23 cellular contexts compared by ENCODE assay signal in genomic region chr21:45280178-45280821, GRCh38. TPM values are rescaled to one million over a fixed set of nuclear protein-coding genes. Genes with fewer than 3 reads are reported as not detected.
DNase-seq lines count a peak whose midpoint lies in the region; ATAC-seq and TF ChIP-seq lines count a peak whose summit lies in the region.
"Had no signal": no experiment of that assay in that cellular context is flagged by ENCODE, and none has a peak within 500 bp of the region (broad histone marks: within the 10 kb centered on the region; RNA-seq: fewer than 3 reads in every experiment).

No MANE protein-coding gene starts in this region.

- DNase-seq in T-helper 2 cell treated with Interferon-gamma antibody and Interleukin-4, amounts not matched to agents 5 μg/mL and 100 μg/mL, for 36 hours (ENCODE audit: low spot score), result no peak
- no peak for DNase-seq in T-helper 2 cell
- DNase-seq in Daoy (ENCODE audit: low read depth), result peak; percentile 2
- DNase-seq in endothelial cell (ENCODE audit: low spot score), result no peak
- peak; percentile 78 for DNase-seq in osteocyte (ENCODE audit: extremely low spot score, unreplicated experiment)
- no peak for DNase-seq in DMS79 treated with DMSO at 0.1 percent for 48 hours (lab: John Stamatoyannopoulos, UW)
- DNase-seq in NCI-H1694 (lab: John Stamatoyannopoulos, UW), result no peak
- DNase-seq: activated CD4-positive, alpha-beta T cell treated with anti-CD3 and anti-CD28 coated beads, Interleukin-2, amount 50 U/mL, for 1 hour; activated naive CD4-positive, alpha-beta T cell treated with anti-CD3 and anti-CD28 coated beads, Interleukin-2, amount 50 U/mL, for 16 hours; erythroblast; midbrain; NCI-H1105 treated with DMSO at 0.1 percent for 48 hours; NCI-H2081 treated with DMSO at 0.1 percent for 48 hours; NCI-H82; RPMI8226; sigmoid colon; stimulated activated CD4-positive, alpha-beta T cell treated with anti-CD3 and anti-CD28 coated beads, Interleukin-15, amount 100 ng/mL, for 24 hours had no signal

- peak overlapping the region; percentile 34 for H3K27ac Mint-ChIP-seq in T-helper 2 cell treated with Interferon-gamma antibody and Interleukin-4, amounts not matched to agents 5 μg/mL and 100 μg/mL, for 36 hours
- H3K27ac Mint-ChIP-seq in endothelial cell (ENCODE audit: unreplicated experiment), result no peak overlapping the region
- no peak overlapping the region for H3K27ac Mint-ChIP-seq in osteocyte (ENCODE audit: unreplicated experiment)
- H3K27ac Mint-ChIP-seq: CD4-positive, alpha-beta T cell; T-helper 1 cell treated with Interleukin-12 subunit alpha and Interleukin-12 subunit beta and Interleukin-4 antibody, amounts not matched to agents 30 μg/mL and 1 μg/mL, for 36 hours had no signal

- no peak for ATAC-seq in HG03457 (IDR thresholded peaks at IDR 0.05; ENCODE audit: unreplicated experiment)
- ATAC-seq: left lung had no signal

- H3K27me3 Mint-ChIP-seq in T-helper 2 cell treated with Interferon-gamma antibody and Interleukin-4, amounts not matched to agents 5 μg/mL and 100 μg/mL, for 36 hours (ENCODE audit: low read depth), result no peaks in the 10 kb centered on the region
- peaks cover 8% of the 10 kb centered on the region for H3K27me3 Mint-ChIP-seq in endothelial cell (ENCODE audit: unreplicated experiment)
- no peaks in the 10 kb centered on the region for H3K27me3 Mint-ChIP-seq in osteocyte (ENCODE audit: unreplicated experiment)
- H3K27me3 Mint-ChIP-seq: CD4-positive, alpha-beta T cell; IgD-negative memory B cell had no signal

- no peaks in the 10 kb centered on the region for H3K4me1 Mint-ChIP-seq in T-helper 2 cell treated with Interferon-gamma antibody and Interleukin-4, amounts not matched to agents 5 μg/mL and 100 μg/mL, for 36 hours (ENCODE audit: low read depth)
- H3K4me1 Mint-ChIP-seq in endothelial cell (ENCODE audit: unreplicated experiment), result no peaks in the 10 kb centered on the region
- H3K4me1 Mint-ChIP-seq in osteocyte (ENCODE audit: unreplicated experiment), result peaks cover 3% of the 10 kb centered on the region

- peaks cover 14% of the 10 kb centered on the region for H3K36me3 Mint-ChIP-seq in T-helper 2 cell treated with Interferon-gamma antibody and Interleukin-4, amounts not matched to agents 5 μg/mL and 100 μg/mL, for 36 hours (ENCODE audit: low read depth)
- peaks cover 26% of the 10 kb centered on the region for H3K36me3 Mint-ChIP-seq in endothelial cell (ENCODE audit: low read depth, unreplicated experiment)
- peaks cover 37% of the 10 kb centered on the region for H3K36me3 Mint-ChIP-seq in osteocyte (ENCODE audit: unreplicated experiment)

- H3K9me3 Mint-ChIP-seq in T-helper 2 cell treated with Interferon-gamma antibody and Interleukin-4, amounts not matched to agents 5 μg/mL and 100 μg/mL, for 36 hours, result no peaks in the 10 kb centered on the region
- H3K9me3 Mint-ChIP-seq in endothelial cell (ENCODE audit: unreplicated experiment) (no peaks in the 10 kb centered on the region), osteocyte (ENCODE audit: unreplicated experiment) (no peaks in the 10 kb centered on the region)
- H3K9me3 Mint-ChIP-seq: CD4-positive, alpha-beta T cell; IgD-negative memory B cell; nephron; T-helper 1 cell treated with Interleukin-12 subunit alpha and Interleukin-12 subunit beta and Interleukin-4 antibody, amounts not matched to agents 30 μg/mL and 1 μg/mL, for 36 hours had no signal

- H3K4me3 Mint-ChIP-seq in T-helper 2 cell treated with Interferon-gamma antibody and Interleukin-4, amounts not matched to agents 5 μg/mL and 100 μg/mL, for 36 hours, result no peak overlapping the region
- H3K4me3 Mint-ChIP-seq in endothelial cell (ENCODE audit: unreplicated experiment) (peak overlapping the region; percentile 62), osteocyte (ENCODE audit: unreplicated experiment) (no peak overlapping the region)
- H3K4me3 Mint-ChIP-seq: CD4-positive, alpha-beta T cell; T-helper 1 cell treated with Interleukin-12 subunit alpha and Interleukin-12 subunit beta and Interleukin-4 antibody, amounts not matched to agents 30 μg/mL and 1 μg/mL, for 36 hours had no signal

- TF ChIP-seq CTCF in endothelial cell (IDR thresholded peaks at IDR 0.05; ENCODE audit: unreplicated experiment) (no peak), osteocyte (IDR thresholded peaks at IDR 0.05) (no peak)

RNA-seq across cellular contexts. Expression of gene POFUT2, which starts 7.4 kb away (rescaled TPM):
- total RNA-seq in Daoy (2014; rRNA removed; shearing (Covaris generic)), result 22.6 and 27.3 TPM in 2 replicates
- 37.8 TPM for total RNA-seq in endothelial cell (ENCODE audit: unreplicated experiment)
- total RNA-seq in osteocyte, result 62.7 and 63.7 TPM in 2 replicates

Comparison
In these comparisons a context has a peak if more than half of its experiments do, and no peak if none do; other contexts are left out.
1. DNase-seq: peak in Daoy (single experiment) and osteocyte (single experiment); none in T-helper 2 cell treated with Interferon-gamma antibody and Interleukin-4, amounts not matched to agents 5 μg/mL and 100 μg/mL, for 36 hours (single experiment), T-helper 2 cell (0 of 5), endothelial cell (single experiment), DMS79 treated with DMSO at 0.1 percent for 48 hours (single experiment) and NCI-H1694 (single experiment).